Comparison of ENCODE assay signal across 28 cellular contexts in the genomic region with DNA sequence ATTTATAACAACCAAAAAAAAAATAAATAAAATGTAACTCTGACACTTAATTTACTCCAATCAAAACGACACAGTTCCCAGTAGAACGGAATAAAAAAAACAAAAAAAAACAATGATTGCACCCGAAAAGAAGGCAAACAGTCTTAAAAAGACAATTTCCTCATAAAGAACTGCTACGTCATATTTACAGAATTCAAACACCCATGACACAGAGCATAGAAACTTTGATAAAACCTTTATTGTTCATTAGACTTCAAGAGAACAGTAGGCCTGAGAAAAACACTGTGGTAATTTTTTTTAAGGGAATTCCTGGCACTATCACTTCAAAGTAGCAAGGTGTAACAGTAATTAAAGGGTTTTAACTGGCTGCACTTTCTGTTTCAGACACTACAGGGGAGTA.
"Had no signal": no experiment of that assay in that cellular context is flagged by ENCODE, and none has a peak within 500 bp of the region (broad histone marks: within the 10 kb centered on the region; RNA-seq: fewer than 3 reads in every experiment).

No MANE protein-coding gene starts in this region.

- DNase-seq: activated CD4-positive, alpha-beta memory T cell treated with anti-CD3 and anti-CD28 coated beads for 36 hours; activated CD4-positive, alpha-beta T cell treated with anti-CD3 and anti-CD28 coated beads for 48 hours; activated CD4-positive, CD25-positive, alpha-beta regulatory T cell; activated CD8-positive, alpha-beta memory T cell treated with anti-CD3 and anti-CD28 coated beads, Interleukin-2, amount 10 ng/mL, durations not matched to agents 7 days and 5 days; activated naive CD4-positive, alpha-beta T cell; activated naive CD8-positive, alpha-beta T cell treated with anti-CD3 and anti-CD28 coated beads, Interleukin-2, amount 10 ng/mL, durations not matched to agents 7 days and 5 days; amygdala; cerebellar nuclear complex; foreskin fibroblast; heart right ventricle; immature natural killer cell; left lung; naive thymus-derived CD8-positive, alpha-beta T cell; ovary; psoas muscle; spleen; stimulated activated CD4-positive, alpha-beta T cell treated with anti-CD3 and anti-CD28 coated beads, Interleukin-4, amount 100 ng/mL, for 1 hour; substantia nigra; T1000; thyroid gland; upper lobe of right lung had no signal

- H3K36me3 Mint-ChIP-seq: activated CD4-positive, alpha-beta memory T cell treated with anti-CD3 and anti-CD28 coated beads for 36 hours; activated CD8-positive, alpha-beta memory T cell treated with anti-CD3 and anti-CD28 coated beads, Interleukin-2, amount 10 ng/mL, durations not matched to agents 7 days and 5 days; activated naive CD8-positive, alpha-beta T cell treated with anti-CD3 and anti-CD28 coated beads, Interleukin-2, amount 10 ng/mL, durations not matched to agents 7 days and 5 days; immature natural killer cell had no signal

- H3K4me3 ChIP-seq: coronary artery, heart right ventricle, left lung, lung, ovary, psoas muscle, right atrium auricular region, spleen, thyroid gland, upper lobe of right lung had no signal

- H3K27ac Mint-ChIP-seq: activated CD4-positive, alpha-beta memory T cell treated with anti-CD3 and anti-CD28 coated beads for 36 hours; activated CD8-positive, alpha-beta memory T cell treated with anti-CD3 and anti-CD28 coated beads, Interleukin-2, amount 10 ng/mL, durations not matched to agents 7 days and 5 days; activated naive CD8-positive, alpha-beta T cell treated with anti-CD3 and anti-CD28 coated beads, Interleukin-2, amount 10 ng/mL, durations not matched to agents 7 days and 5 days; activated T-helper 17 cell treated with anti-CD3 and anti-CD28 coated beads, Interleukin-2, amount 50 U/mL, for 72 hours; stimulated activated naive CD8-positive, alpha-beta T cell treated with anti-CD3 and anti-CD28 coated beads, Interleukin-15, Interleukin-2, amounts not matched to agents 100 ng/mL and 50 ng/mL, for 24 hours; T-helper 1 cell treated with Interleukin-12 subunit alpha and Interleukin-12 subunit beta and Interleukin-4 antibody, amounts not matched to agents 30 μg/mL and 1 μg/mL, for 36 hours had no signal

- H3K4me1 Mint-ChIP-seq: activated T-helper 17 cell treated with anti-CD3 and anti-CD28 coated beads, Interleukin-2, amount 50 U/mL, for 72 hours had no signal

- H3K27me3 Mint-ChIP-seq: activated CD4-positive, alpha-beta memory T cell treated with anti-CD3 and anti-CD28 coated beads for 36 hours; activated CD8-positive, alpha-beta memory T cell treated with anti-CD3 and anti-CD28 coated beads, Interleukin-2, amount 10 ng/mL, durations not matched to agents 7 days and 5 days; activated naive CD8-positive, alpha-beta T cell treated with anti-CD3 and anti-CD28 coated beads, Interleukin-2, amount 10 ng/mL, durations not matched to agents 7 days and 5 days; activated T-helper 17 cell treated with anti-CD3 and anti-CD28 coated beads, Interleukin-2, amount 50 U/mL, for 72 hours; naive thymus-derived CD8-positive, alpha-beta T cell; stimulated activated naive CD8-positive, alpha-beta T cell treated with anti-CD3 and anti-CD28 coated beads, Interleukin-15, Interleukin-2, amounts not matched to agents 100 ng/mL and 50 ng/mL, for 24 hours had no signal

- ATAC-seq: activated CD8-positive, alpha-beta memory T cell treated with anti-CD3 and anti-CD28 coated beads, Interleukin-2, amount 10 ng/mL, durations not matched to agents 7 days and 5 days; activated T-helper 17 cell treated with anti-CD3 and anti-CD28 coated beads, Interleukin-2, amount 50 U/mL, for 72 hours; heart right ventricle; left lung; naive thymus-derived CD8-positive, alpha-beta T cell; psoas muscle; upper lobe of right lung had no signal

- H3K27ac ChIP-seq: coronary artery, heart right ventricle, left lung, neutrophil, ovary, psoas muscle, right atrium auricular region, spleen, thyroid gland, upper lobe of right lung had no signal

- H3K9me3 Mint-ChIP-seq: activated CD4-positive, alpha-beta memory T cell treated with anti-CD3 and anti-CD28 coated beads for 36 hours; activated naive CD8-positive, alpha-beta T cell treated with anti-CD3 and anti-CD28 coated beads, Interleukin-2, amount 10 ng/mL, durations not matched to agents 7 days and 5 days; activated T-helper 17 cell treated with anti-CD3 and anti-CD28 coated beads, Interleukin-2, amount 50 U/mL, for 72 hours; immature natural killer cell; naive thymus-derived CD8-positive, alpha-beta T cell; stimulated activated naive CD8-positive, alpha-beta T cell treated with anti-CD3 and anti-CD28 coated beads, Interleukin-15, Interleukin-2, amounts not matched to agents 100 ng/mL and 50 ng/mL, for 24 hours; T-helper 1 cell treated with Interleukin-12 subunit alpha and Interleukin-12 subunit beta and Interleukin-4 antibody, amounts not matched to agents 30 μg/mL and 1 μg/mL, for 36 hours had no signal

- H3K27me3 ChIP-seq: heart right ventricle, left lung, neutrophil, ovary, right atrium auricular region, spleen, thyroid gland, upper lobe of right lung had no signal

- H3K4me3 Mint-ChIP-seq: activated CD4-positive, alpha-beta memory T cell treated with anti-CD3 and anti-CD28 coated beads for 36 hours; activated CD8-positive, alpha-beta memory T cell treated with anti-CD3 and anti-CD28 coated beads, Interleukin-2, amount 10 ng/mL, durations not matched to agents 7 days and 5 days; activated naive CD8-positive, alpha-beta T cell treated with anti-CD3 and anti-CD28 coated beads, Interleukin-2, amount 10 ng/mL, durations not matched to agents 7 days and 5 days; activated T-helper 17 cell treated with anti-CD3 and anti-CD28 coated beads, Interleukin-2, amount 50 U/mL, for 72 hours; immature natural killer cell; stimulated activated naive CD8-positive, alpha-beta T cell treated with anti-CD3 and anti-CD28 coated beads, Interleukin-15, Interleukin-2, amounts not matched to agents 100 ng/mL and 50 ng/mL, for 24 hours; T-helper 1 cell treated with Interleukin-12 subunit alpha and Interleukin-12 subunit beta and Interleukin-4 antibody, amounts not matched to agents 30 μg/mL and 1 μg/mL, for 36 hours had no signal
